ENCODE assay signal across 11 cellular contexts in the genomic region with DNA sequence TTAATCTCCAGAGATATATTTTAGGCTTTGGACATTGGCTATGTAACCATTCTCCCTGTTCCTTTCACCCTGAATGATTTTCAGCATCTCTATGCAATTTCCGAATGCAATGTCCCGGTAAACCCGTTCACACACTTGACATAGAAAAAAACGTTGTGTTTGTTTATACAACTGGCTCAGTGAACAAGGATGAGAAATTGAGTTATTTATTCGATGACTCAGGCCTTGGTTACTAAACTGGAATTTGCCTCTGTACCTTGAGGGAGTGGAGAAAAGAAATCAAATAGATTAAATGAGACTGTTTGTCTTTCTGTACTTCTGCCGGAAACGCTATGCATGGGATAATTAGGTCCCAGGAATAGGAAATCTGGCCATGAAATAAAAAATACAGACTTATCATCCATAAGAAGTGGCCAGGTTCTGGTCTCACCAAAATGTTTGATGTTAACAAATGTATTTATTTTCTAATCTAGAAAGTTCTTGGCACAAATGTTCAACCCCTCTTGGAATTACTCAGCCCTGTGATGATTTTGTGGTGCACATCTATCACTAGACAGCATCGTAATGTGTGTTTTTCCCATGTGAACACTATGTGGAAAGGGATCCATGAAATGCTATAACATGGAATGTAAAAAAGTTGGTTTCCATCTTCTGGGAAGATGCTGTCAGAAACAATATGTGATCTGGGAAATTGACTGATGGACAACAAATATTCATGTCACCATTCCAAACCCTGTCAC.
A peak's percentile ranks its signal among the peaks of the same experiment; 100 is the strongest.
DNase-seq lines count a peak whose midpoint lies in the region; ATAC-seq, FAIRE-seq and TF ChIP-seq lines count a peak whose summit lies in the region.
"Had no signal": no experiment of that assay in that cellular context is flagged by ENCODE, and none has a peak within 500 bp of the region (broad histone marks: within the 10 kb centered on the region; RNA-seq: fewer than 3 reads in every experiment).

No MANE protein-coding gene starts in this region.

- peaks cover 6% of the 10 kb centered on the region for H3K9me3 Mint-ChIP-seq in type B pancreatic cell
- H3K9me3 Mint-ChIP-seq in stimulated activated effector memory CD8-positive, alpha-beta T cell treated with anti-CD3 and anti-CD28 coated beads, Interleukin-12 subunit alpha, Interleukin-12 subunit beta, amount 100 ng/mL, for 72 hours, result no peaks in the 10 kb centered on the region

- peaks cover 7% of the 10 kb centered on the region for H3K4me1 Mint-ChIP-seq in type B pancreatic cell (ENCODE audit: unreplicated experiment)
- H3K4me1 Mint-ChIP-seq in stimulated activated effector memory CD8-positive, alpha-beta T cell treated with anti-CD3 and anti-CD28 coated beads, Interleukin-12 subunit alpha, Interleukin-12 subunit beta, amount 100 ng/mL, for 72 hours, result no peaks in the 10 kb centered on the region

- peaks cover 3% of the 10 kb centered on the region for H3K27me3 Mint-ChIP-seq in type B pancreatic cell

- no peak overlapping the region for H3K4me3 Mint-ChIP-seq in type B pancreatic cell
- H3K4me3 Mint-ChIP-seq in stimulated activated effector memory CD8-positive, alpha-beta T cell treated with anti-CD3 and anti-CD28 coated beads, Interleukin-12 subunit alpha, Interleukin-12 subunit beta, amount 100 ng/mL, for 72 hours, result no peak overlapping the region

- no peak for TF ChIP-seq CTCF in type B pancreatic cell (conservative IDR thresholded peaks at IDR 0.05)

- peak; percentile 8 for FAIRE-seq in RCC 7860 (lab: Jason Lieb, UNC)

- peak overlapping the region; percentile 22 for H3K27ac Mint-ChIP-seq in type B pancreatic cell
- no peak overlapping the region for H3K27ac Mint-ChIP-seq in stimulated activated effector memory CD8-positive, alpha-beta T cell treated with anti-CD3 and anti-CD28 coated beads, Interleukin-12 subunit alpha, Interleukin-12 subunit beta, amount 100 ng/mL, for 72 hours

- H3K36me3 Mint-ChIP-seq in type B pancreatic cell, result no peaks in the 10 kb centered on the region
- no peaks in the 10 kb centered on the region for H3K36me3 Mint-ChIP-seq in stimulated activated effector memory CD8-positive, alpha-beta T cell treated with anti-CD3 and anti-CD28 coated beads, Interleukin-12 subunit alpha, Interleukin-12 subunit beta, amount 100 ng/mL, for 72 hours

- ATAC-seq in stimulated activated effector memory CD8-positive, alpha-beta T cell treated with anti-CD3 and anti-CD28 coated beads, Interleukin-12 subunit alpha, Interleukin-12 subunit beta, amount 100 ng/mL, for 72 hours, result no peak

- DNase-seq in SHP77 (lab: John Stamatoyannopoulos, UW) (peak; percentile 43 to 62), SHP77 treated with DMSO at 0.1 percent for 48 hours (lab: John Stamatoyannopoulos, UW) (no peak), RCC 7860 (ENCODE audit: low spot score) (peak; percentile 50), fibroblast of gingiva (ENCODE audit: low read depth) (peak; percentile 70), type B pancreatic cell (ENCODE audit: extremely low spot score, unreplicated experiment) (no peak), NCI-H2196 treated with DMSO at 0.1 percent for 48 hours (lab: John Stamatoyannopoulos, UW; ENCODE audit: unreplicated experiment) (no peak), midbrain (lab: John Stamatoyannopoulos, UW) (no peak)
- DNase-seq in stimulated activated effector memory CD8-positive, alpha-beta T cell treated with anti-CD3 and anti-CD28 coated beads, Interleukin-12 subunit alpha, Interleukin-12 subunit beta, amount 100 ng/mL, for 72 hours (ENCODE audit: low spot score in 2 of 2), result no peak
- DNase-seq: erythroblast; stimulated activated CD4-positive, alpha-beta T cell treated with anti-CD3 and anti-CD28 coated beads, Interleukin-15, amount 100 ng/mL, for 24 hours; T-helper 2 cell had no signal

Comparison
In these comparisons a context has a peak if more than half of its experiments do, and no peak if none do; other contexts are left out.
1. DNase-seq: peak in SHP77 (2 of 2), RCC 7860 (single experiment) and fibroblast of gingiva (single experiment); none in SHP77 treated with DMSO at 0.1 percent for 48 hours (single experiment), type B pancreatic cell (single experiment), NCI-H2196 treated with DMSO at 0.1 percent for 48 hours (single experiment), stimulated activated effector memory CD8-positive, alpha-beta T cell treated with anti-CD3 and anti-CD28 coated beads, Interleukin-12 subunit alpha, Interleukin-12 subunit beta, amount 100 ng/mL, for 72 hours (0 of 2) and midbrain (single experiment).